14 cellular contexts compared by ENCODE assay signal in genomic region chr9:37964740-37965081, GRCh38.
DNase-seq lines count a peak whose midpoint lies in the region; ATAC-seq, FAIRE-seq and TF ChIP-seq lines count a peak whose summit lies in the region.
"Had no signal": no experiment of that assay in that cellular context is flagged by ENCODE, and none has a peak within 500 bp of the region (broad histone marks: within the 10 kb centered on the region; RNA-seq: fewer than 3 reads in every experiment).

No MANE protein-coding gene starts in this region.

- intact Hi-C loops in A673 (cut with micrococcal nuclease; ENCODE audit: unreplicated experiment) (loop anchor here (10.0 kb wide), 2 partner anchors 60 to 100 kb away; partner anchors contain the start of gene SHB), esophagus squamous epithelium (cut with DNase I) (loop anchor here (10.0 kb wide), 1 partner anchor 60 kb away; no protein-coding TSS in a partner anchor), pancreas (cut with DNase I) (loop anchor here in 1 of 3 donors (10.0 kb wide), 1 partner anchor 50 kb away; no protein-coding TSS in a partner anchor), spleen (cut with DNase I; ENCODE audit: low total_unique reads) (no loop called here)

- H3K27ac ChIP-seq in A673 (ENCODE audit: low read depth, low read length, poor library complexity, severe bottlenecking), result peak overlapping the region; percentile 74
- H3K27ac ChIP-seq in SK-N-MC, result peak overlapping the region; percentile 60
- peak overlapping the region; percentile 83 to 91 (median 85) for H3K27ac ChIP-seq in esophagus squamous epithelium
- H3K27ac ChIP-seq in pancreas, result peak overlapping the region; percentile 86 to 90 (median 88)
- H3K27ac ChIP-seq in spleen, result no peak overlapping the region
- H3K27ac ChIP-seq: BLaER1 had no signal

- H3K36me3 ChIP-seq in A673 (ENCODE audit: insufficient read depth, low read length, poor library complexity, severe bottlenecking) (no peaks in the 10 kb centered on the region), SK-N-MC (ENCODE audit: insufficient read depth, low read length) (peaks cover 12% of the 10 kb centered on the region; the same call in 1 of the 2 replicates), esophagus squamous epithelium (peaks cover 0 to 3% (median 0%) of the 10 kb centered on the region in 3 donors), pancreas (no peaks in the 10 kb centered on the region), spleen (no peaks in the 10 kb centered on the region)
- H3K36me3 ChIP-seq: BLaER1 had no signal

- no TSS peak for BruUV-seq in A673 (replicated peaks; lab: Mats Ljungman, UMichigan)

- FAIRE-seq in pancreas (lab: Jason Lieb, UNC), result no peak

- DNase-seq in A673 (ENCODE audit: low spot score), result no peak
- DNase-seq in SK-N-MC (ENCODE audit: low read depth, low spot score), result no peak
- no peak for DNase-seq in esophagus squamous epithelium (lab: John Stamatoyannopoulos, UW)
- DNase-seq in pancreas, result peak in 2 of 6 donors; percentile 22 to 53
- no peak for DNase-seq in activated CD4-positive, CD25-positive, alpha-beta regulatory T cell treated with anti-CD3 and anti-CD28 coated beads, Interleukin-2, amount 50 U/mL, for 72 hours
- DNase-seq in cerebellum (ENCODE audit: low spot score), result no peak
- DNase-seq in spleen, result no peak
- DNase-seq: cerebellar nuclear complex; nephron progenitor cell; stimulated activated CD4-positive, alpha-beta T cell treated with anti-CD3 and anti-CD28 coated beads, Interleukin-15, amount 100 ng/mL, for 24 hours; stimulated activated CD8-positive, alpha-beta memory T cell treated with anti-CD3 and anti-CD28 coated beads, Interleukin-4, amount 100 ng/mL, for 48 hours had no signal

- POLR2A ChIA-PET in A673 (lab: Charles Lee; ENCODE audit: low non-redundant PET), result no interaction called here

- H3K9me3 ChIP-seq in A673 (ENCODE audit: low read depth, low read length, poor library complexity, severe bottlenecking) (no peaks in the 10 kb centered on the region), SK-N-MC (ENCODE audit: low read depth, low read length) (no peaks in the 10 kb centered on the region), esophagus squamous epithelium (no peaks in the 10 kb centered on the region), pancreas (no peaks in the 10 kb centered on the region), spleen (no peaks in the 10 kb centered on the region)
- H3K9me3 ChIP-seq: BLaER1 had no signal

- H3K4me3 ChIP-seq in A673 (ENCODE audit: low read depth, low read length, poor library complexity, severe bottlenecking), result no peak overlapping the region
- H3K4me3 ChIP-seq in SK-N-MC, result 0 out of 2 replicates have a peak overlapping the region, but pooled peaks have one; percentile 20
- H3K4me3 ChIP-seq in esophagus squamous epithelium, result no peak overlapping the region
- no peak overlapping the region for H3K4me3 ChIP-seq in pancreas
- H3K4me3 ChIP-seq in spleen, result no peak overlapping the region
- H3K4me3 ChIP-seq: BLaER1 had no signal

- 51 to 69% methylated on average over 2 to 3 of the region's 5 CpGs for WGBS in esophagus squamous epithelium, 2 donors
- 51 to 68% methylated on average over 4 to 5 of the region's 5 CpGs for WGBS in pancreas, 2 donors
- 80 to 94% (median 90%) methylated on average over 3 to 5 of the region's 5 CpGs for WGBS in spleen, 5 donors

- TF ChIP-seq CTCF in A673 (conservative IDR thresholded peaks at IDR 0.05; ENCODE audit: low read depth, low read length) (no peak), esophagus squamous epithelium (IDR thresholded peaks at IDR 0.05) (no peak), pancreas (IDR thresholded peaks at IDR 0.05) (no peak), spleen (IDR thresholded peaks at IDR 0.05 in 8 of 11, conservative IDR thresholded peaks at IDR 0.05 in 3 of 11) (no peak)

- no peak overlapping the region for H3K9ac ChIP-seq in SK-N-MC (ENCODE audit: insufficient read length)
- H3K9ac ChIP-seq: BLaER1 had no signal

- CTCF ChIA-PET in A673 (lab: Charles Lee), result no interaction called here

- no peak for ATAC-seq in pancreas
- ATAC-seq in GM19035 (IDR thresholded peaks at IDR 0.05; ENCODE audit: unreplicated experiment), result no peak
- ATAC-seq: WTC11 had no signal

- H3K4me1 ChIP-seq in A673 (ENCODE audit: insufficient read depth, low read length, poor library complexity, severe bottlenecking) (peaks cover 13% of the 10 kb centered on the region), esophagus squamous epithelium (peaks cover 47 to 72% (median 61%) of the 10 kb centered on the region in 3 donors), pancreas (peaks cover 63 to 68% (median 65%) of the 10 kb centered on the region in 3 donors), spleen (peaks cover 0 to 16% (median 6%) of the 10 kb centered on the region in 6 donors)

- no peak for TF ChIP-seq POLR2A in esophagus squamous epithelium (IDR thresholded peaks at IDR 0.05)
- no peak for TF ChIP-seq POLR2A in spleen (IDR thresholded peaks at IDR 0.05)

- H3K27me3 ChIP-seq in A673 (replicated peaks; ENCODE audit: insufficient read depth, low read depth, low read length, poor library complexity) (no peaks in the 10 kb centered on the region), esophagus squamous epithelium (no peaks in the 10 kb centered on the region), pancreas (no peaks in the 10 kb centered on the region), spleen (replicated peaks in 1 of 7) (no peaks in the 10 kb centered on the region)
- H3K27me3 ChIP-seq: BLaER1 had no signal

Comparison
In these comparisons a context has a peak if more than half of its experiments do, and no peak if none do; other contexts are left out.
1. H3K27ac ChIP-seq: peak in A673 (single experiment), SK-N-MC (single experiment), esophagus squamous epithelium (4 of 4) and pancreas (4 of 4); none in spleen (0 of 8).